In the genomic region with DNA sequence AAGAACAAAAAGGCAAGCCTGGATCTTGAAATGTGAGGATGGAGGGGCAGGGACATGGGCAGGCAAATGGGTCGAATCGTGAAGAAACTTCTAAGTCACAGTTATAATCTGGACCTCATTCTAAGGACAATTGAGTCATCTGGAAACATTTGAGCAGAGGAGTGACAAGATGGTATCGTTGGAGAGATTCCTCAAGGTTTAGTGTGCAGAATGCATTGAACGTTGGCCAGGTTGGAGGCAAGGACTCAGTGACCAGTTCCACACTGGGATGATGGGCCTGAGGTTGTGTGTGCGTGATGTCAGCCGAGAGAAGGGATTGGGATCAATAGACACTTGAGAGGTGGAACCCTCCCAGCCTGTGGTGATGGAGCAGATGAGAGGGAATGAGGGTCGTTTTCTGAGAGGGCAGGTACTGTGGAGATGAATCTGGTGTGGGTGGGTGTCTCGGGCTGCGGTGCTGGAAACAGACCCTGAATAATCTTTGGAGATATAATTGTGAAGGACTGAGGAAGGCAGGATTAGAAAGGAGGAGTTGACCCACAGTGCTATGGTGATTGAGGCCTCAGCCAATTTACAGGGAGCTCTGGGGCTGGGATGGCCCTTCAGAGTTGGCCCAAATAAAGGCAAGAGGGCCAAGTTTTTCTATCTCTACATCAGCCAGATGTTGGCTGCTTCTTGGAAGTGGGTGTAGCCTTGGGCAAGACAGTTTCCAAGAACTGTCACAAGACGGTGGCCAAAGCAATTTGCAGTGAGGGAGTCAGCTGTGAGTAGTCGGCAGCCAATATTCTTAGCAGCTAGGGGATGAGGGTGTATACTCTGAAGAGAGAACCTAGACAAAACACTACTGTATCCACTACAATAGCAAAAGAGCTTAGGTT, we compare ENCODE assay signal across 11 cellular contexts.
DNase-seq lines count a peak whose midpoint lies in the region; TF ChIP-seq lines count a peak whose summit lies in the region.
"Had no signal": no experiment of that assay in that cellular context is flagged by ENCODE, and none has a peak within 500 bp of the region (broad histone marks: within the 10 kb centered on the region; RNA-seq: fewer than 3 reads in every experiment).

No MANE protein-coding gene starts in this region.

- no peak for TF ChIP-seq CTCF in coronary artery (IDR thresholded peaks at IDR 0.05)

- H3K4me3 ChIP-seq in HUES48 (ENCODE audit: low read depth, low read length): no peak overlapping the region
- no peak overlapping the region for H3K4me3 ChIP-seq in coronary artery
- H3K4me3 ChIP-seq in subcutaneous abdominal adipose tissue (ENCODE audit: low read depth in 1 of 5, low read length in 5 of 5): peak overlapping the region in 1 of 5 donors; percentile 28

- no peaks in the 10 kb centered on the region for H3K36me3 ChIP-seq in HUES48 (ENCODE audit: control insufficient read depth, insufficient read depth, low read length)
- no peaks in the 10 kb centered on the region for H3K36me3 ChIP-seq in subcutaneous abdominal adipose tissue (ENCODE audit: control insufficient read depth in 5 of 5, insufficient read depth in 5 of 5, low read length in 5 of 5)

- DNase-seq in coronary artery (ENCODE audit: low spot score): no peak
- no peak for DNase-seq in NCI-H2196 treated with DMSO at 0.1 percent for 48 hours (lab: John Stamatoyannopoulos, UW; ENCODE audit: unreplicated experiment)
- no peak for DNase-seq in GOT3 (lab: John Stamatoyannopoulos, UW)
- DNase-seq in effector CD4-positive, alpha-beta T cell: no peak
- DNase-seq in T-helper 9 cell: no peak
- DNase-seq: activated CD4-positive, alpha-beta T cell treated with anti-CD3 and anti-CD28 coated beads, Interleukin-2, amount 50 U/mL, for 4 hours; CD4-positive, alpha-beta T cell; NCI-H345 had no signal

- H3K4me1 ChIP-seq in HUES48 (ENCODE audit: control insufficient read depth, insufficient read depth, low read length) (peaks cover 42% of the 10 kb centered on the region), subcutaneous abdominal adipose tissue (ENCODE audit: control insufficient read depth in 5 of 5, insufficient read depth in 5 of 5, low read length in 5 of 5) (peaks cover 7 to 50% (median 44%) of the 10 kb centered on the region in 5 donors)

- H3K27me3 ChIP-seq in HUES48 (ENCODE audit: control insufficient read depth, insufficient read depth, low read length): no peaks in the 10 kb centered on the region
- no peaks in the 10 kb centered on the region for H3K27me3 ChIP-seq in layer of hippocampus (ENCODE audit: control insufficient read depth, insufficient read depth, low read length)
- no peaks in the 10 kb centered on the region for H3K27me3 ChIP-seq in subcutaneous abdominal adipose tissue (ENCODE audit: control insufficient read depth in 5 of 5, insufficient read depth in 4 of 5, low read length in 5 of 5)

- H3K27ac ChIP-seq in HUES48 (ENCODE audit: low read depth, low read length) (peak overlapping the region; percentile 95), coronary artery (peak overlapping the region; percentile 15 to 59), layer of hippocampus (ENCODE audit: low read depth, low read length) (peak overlapping the region; percentile 12), subcutaneous abdominal adipose tissue (ENCODE audit: low read depth, low read length) (peak overlapping the region; percentile 88)

- H3K9me3 ChIP-seq in HUES48 (ENCODE audit: control insufficient read depth, insufficient read depth, low read length) (no peaks in the 10 kb centered on the region), subcutaneous abdominal adipose tissue (ENCODE audit: control insufficient read depth in 5 of 5, low read length in 5 of 5) (no peaks in the 10 kb centered on the region)

- H3K9ac ChIP-seq in HUES48 (ENCODE audit: low read depth, low read length): peak overlapping the region; percentile 97; the same call in 1 of the 2 replicates
- peak overlapping the region in 2 of 5 donors; percentile 33 to 58 for H3K9ac ChIP-seq in subcutaneous abdominal adipose tissue (ENCODE audit: low read length in 5 of 5)

Comparison
In these comparisons a context has a peak if more than half of its experiments do, and no peak if none do; other contexts are left out.
1. H3K27ac ChIP-seq: peak in every context shown above with its lines; median percentile 95 in HUES48; 88 in subcutaneous abdominal adipose tissue; 37 in coronary artery; 12 in layer of hippocampus.